Comparison of ENCODE assay signal across 23 cellular contexts in genomic region chr6:382883-383420, GRCh38. TPM values are rescaled to one million over a fixed set of nuclear protein-coding genes. Genes with fewer than 3 reads are reported as not detected.
"Had no signal": no experiment of that assay in that cellular context is flagged by ENCODE, and none has a peak within 500 bp of the region (broad histone marks: within the 10 kb centered on the region; RNA-seq: fewer than 3 reads in every experiment).

No MANE protein-coding gene starts in this region.

- H3K27ac Mint-ChIP-seq: activated naive CD8-positive, alpha-beta T cell treated with anti-CD3 and anti-CD28 coated beads for 36 hours; activated T-helper 17 cell treated with anti-CD3 and anti-CD28 coated beads, Interleukin-2, amount 50 U/mL, for 72 hours; mesothelial cell of epicardium; natural killer cell; progenitor cell of endocrine pancreas; T-helper 17 cell had no signal

- H3K9me3 Mint-ChIP-seq: activated naive CD8-positive, alpha-beta T cell treated with anti-CD3 and anti-CD28 coated beads for 36 hours; activated T-helper 17 cell treated with anti-CD3 and anti-CD28 coated beads, Interleukin-2, amount 50 U/mL, for 72 hours; natural killer cell had no signal

- ATAC-seq: activated CD4-positive, CD25-positive, alpha-beta regulatory T cell treated with anti-CD3 and anti-CD28 coated beads, Interleukin-2, amount 50 U/mL, for 24 hours; activated CD8-positive, alpha-beta T cell treated with anti-CD3 and anti-CD28 coated beads, Interleukin-2, amount 10 ng/mL, durations not matched to agents 7 days and 5 days; activated T-helper 17 cell treated with anti-CD3 and anti-CD28 coated beads, Interleukin-2, amount 50 U/mL, for 72 hours; esophagus mucosa; gastrocnemius medialis; natural killer cell; T-helper 17 cell had no signal

- H3K27ac ChIP-seq: gastrocnemius medialis, left ventricle myocardium inferior, thoracic aorta, upper lobe of left lung had no signal

- H3K36me3 ChIP-seq: gastrocnemius medialis, left ventricle myocardium inferior, thoracic aorta, upper lobe of left lung had no signal

- H3K4me3 ChIP-seq: gastrocnemius medialis, left ventricle myocardium inferior, thoracic aorta, upper lobe of left lung had no signal

- H3K9me3 ChIP-seq: gastrocnemius medialis, left ventricle myocardium inferior, thoracic aorta, upper lobe of left lung had no signal

- DNase-seq: activated CD4-positive, alpha-beta T cell treated with anti-CD3 and anti-CD28 coated beads, Interleukin-2, amount 50 U/mL, for 1 hour; activated CD8-positive, alpha-beta T cell treated with anti-CD3 and anti-CD28 coated beads, Interleukin-2, amount 10 ng/mL, durations not matched to agents 7 days and 5 days; activated naive CD8-positive, alpha-beta T cell treated with anti-CD3 and anti-CD28 coated beads for 36 hours; activated T-cell treated with anti-CD3 and anti-CD28 coated beads, Interleukin-2, amount 50 U/mL, for 1 hour; central memory CD4-positive, alpha-beta T cell; effector memory CD4-positive, alpha-beta T cell; gastrocnemius medialis; hippocampal formation; left ventricle myocardium inferior; natural killer cell; stimulated activated CD4-positive, alpha-beta T cell treated with anti-CD3 and anti-CD28 coated beads, Interleukin-4, amount 100 ng/mL, for 24 hours; stimulated activated naive CD4-positive, alpha-beta T cell treated with Interleukin-2 at 50 U/mL for 16 hours; T-helper 17 cell; upper lobe of left lung had no signal

- H3K4me3 Mint-ChIP-seq: activated CD8-positive, alpha-beta T cell treated with anti-CD3 and anti-CD28 coated beads, Interleukin-2, amount 10 ng/mL, durations not matched to agents 7 days and 5 days; activated naive CD8-positive, alpha-beta T cell treated with anti-CD3 and anti-CD28 coated beads for 36 hours; activated T-helper 17 cell treated with anti-CD3 and anti-CD28 coated beads, Interleukin-2, amount 50 U/mL, for 72 hours; mesothelial cell of epicardium; natural killer cell; T-helper 17 cell had no signal

- H3K27me3 ChIP-seq: upper lobe of left lung had no signal

- H3K4me1 ChIP-seq: gastrocnemius medialis, left ventricle myocardium inferior, upper lobe of left lung had no signal

- H3K36me3 Mint-ChIP-seq: activated naive CD8-positive, alpha-beta T cell treated with anti-CD3 and anti-CD28 coated beads for 36 hours; mesothelial cell of epicardium; natural killer cell had no signal

- H3K4me1 Mint-ChIP-seq: activated T-helper 17 cell treated with anti-CD3 and anti-CD28 coated beads, Interleukin-2, amount 50 U/mL, for 72 hours; mesothelial cell of epicardium had no signal

RNA-seq across cellular contexts. Expression of gene IRF4, which starts 8.6 kb away (rescaled TPM):
- total RNA-seq: endothelial cell of umbilical vein, lung microvascular endothelial cell, mesothelial cell of epicardium, osteocyte, progenitor cell of endocrine pancreas had no signal
- polyA plus RNA-seq: endothelial cell of umbilical vein had no signal
